9 cellular contexts compared by ENCODE assay signal in the genomic region with DNA sequence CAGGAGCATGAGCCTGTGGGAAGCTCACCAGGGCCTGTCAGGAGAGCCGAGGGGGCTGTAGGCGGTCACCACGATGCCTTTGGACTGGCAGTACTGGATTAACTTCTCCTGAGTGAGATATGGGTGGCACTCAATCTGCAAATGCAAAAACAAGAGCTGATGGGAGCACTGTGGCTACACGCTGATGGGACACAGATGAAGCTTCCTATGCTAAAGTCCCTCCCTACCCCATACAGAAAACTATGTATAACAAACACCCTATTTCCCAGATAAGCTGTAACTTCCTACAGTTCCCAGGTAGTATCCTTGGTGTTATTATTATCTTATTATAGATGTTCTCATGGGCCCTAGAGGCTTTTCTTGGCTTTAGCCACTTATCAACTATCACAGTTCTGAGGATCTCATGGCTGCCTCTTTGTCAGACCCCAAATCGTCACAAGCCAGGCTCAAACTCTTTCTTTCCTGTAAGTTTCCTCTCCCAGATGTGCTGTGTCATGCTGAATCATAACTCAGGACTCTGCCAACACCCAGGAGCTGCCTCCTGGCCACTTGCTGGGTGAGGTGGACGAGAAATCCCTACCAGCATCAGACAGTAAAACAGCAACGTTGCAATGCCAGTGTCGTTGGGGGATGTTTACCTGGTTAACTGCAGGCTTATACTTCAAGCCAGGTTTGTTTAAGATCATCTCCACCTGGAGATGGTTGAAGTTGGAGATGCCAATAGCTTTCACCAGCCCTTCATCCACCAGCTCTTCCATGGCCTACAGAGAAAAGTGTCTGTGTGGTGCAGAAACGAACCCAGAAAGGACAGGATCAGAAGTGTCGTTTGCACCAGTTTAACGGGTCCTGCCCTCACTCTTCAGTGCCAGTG. TPM values are rescaled to one million over a fixed set of nuclear protein-coding genes. Genes with fewer than 3 reads are reported as not detected.
DNase-seq lines count a peak whose midpoint lies in the region; ATAC-seq and TF ChIP-seq lines count a peak whose summit lies in the region.
"Had no signal": no experiment of that assay in that cellular context is flagged by ENCODE, and none has a peak within 500 bp of the region (broad histone marks: within the 10 kb centered on the region; RNA-seq: fewer than 3 reads in every experiment).

No MANE protein-coding gene starts in this region.

- no peaks in the 10 kb centered on the region for H3K9me3 Mint-ChIP-seq in activated CD8-positive, alpha-beta T cell treated with anti-CD3 and anti-CD28 coated beads for 36 hours

- CTCF ChIA-PET in activated CD8-positive, alpha-beta T cell treated with anti-CD3 and anti-CD28 coated beads for 36 hours (lab: Charles Lee) = interaction anchor here (0.9 to 5.7 kb wide), 3 partner anchors 10 to 99 kb away, joined by 3 to 29 read pairs (median 13); partner anchors contain the start of gene AKR1B1

- peaks cover 4% of the 10 kb centered on the region for H3K4me1 Mint-ChIP-seq in activated CD8-positive, alpha-beta T cell treated with anti-CD3 and anti-CD28 coated beads for 36 hours (ENCODE audit: low read depth)

- H3K9me3 ChIP-seq in adrenal gland (replicated peaks in 1 of 3) = no peaks in the 10 kb centered on the region
- no peaks in the 10 kb centered on the region for H3K9me3 ChIP-seq in uterus
- H3K9me3 ChIP-seq in lower lobe of right lung = no peaks in the 10 kb centered on the region

- DNase-seq in AG09319 (ENCODE audit: extremely low read depth, low read depth) (peak; percentile 80), HT-29 (ENCODE audit: low spot score) (peak; percentile 61), adrenal gland (peak in 5 of 7 donors; percentile 67 to 82 (median 78)), iris pigment epithelial cell (ENCODE audit: low read depth) (peak; percentile 91), uterus (no peak), lower lobe of right lung (no peak), hippocampal formation (lab: John Stamatoyannopoulos, UW) (no peak)
- DNase-seq in activated CD8-positive, alpha-beta T cell treated with anti-CD3 and anti-CD28 coated beads for 36 hours = no peak
- DNase-seq: NCI-H2171 treated with DMSO at 0.1 percent for 48 hours had no signal

- no peak for ATAC-seq in activated CD8-positive, alpha-beta T cell treated with anti-CD3 and anti-CD28 coated beads for 36 hours
- ATAC-seq in lower lobe of right lung = no peak

- POLR2A ChIA-PET in activated CD8-positive, alpha-beta T cell treated with anti-CD3 and anti-CD28 coated beads for 36 hours (lab: Charles Lee) = no interaction called here

- H3K4me3 ChIP-seq in adrenal gland (no peak overlapping the region), uterus (no peak overlapping the region), lower lobe of right lung (no peak overlapping the region)

- intact Hi-C loops in adrenal gland (cut with DNase I) = no loop called here
- intact Hi-C loops in uterus (cut with DNase I; ENCODE audit: low total_unique reads) = no loop called here
- intact Hi-C loops in activated CD8-positive, alpha-beta T cell treated with anti-CD3 and anti-CD28 coated beads for 36 hours (cut with micrococcal nuclease) = no loop called here
- intact Hi-C loops in lower lobe of right lung (cut with DNase I) = no loop called here

- peak overlapping the region; percentile 23 to 96 (median 73) for H3K27ac ChIP-seq in adrenal gland
- no peak overlapping the region for H3K27ac ChIP-seq in uterus
- no peak overlapping the region for H3K27ac ChIP-seq in lower lobe of right lung

- H3K27me3 ChIP-seq in adrenal gland = no peaks in the 10 kb centered on the region
- no peaks in the 10 kb centered on the region for H3K27me3 ChIP-seq in uterus
- H3K27me3 ChIP-seq in lower lobe of right lung (ENCODE audit: low read depth) = no peaks in the 10 kb centered on the region

- no peak overlapping the region for H3K4me3 Mint-ChIP-seq in activated CD8-positive, alpha-beta T cell treated with anti-CD3 and anti-CD28 coated beads for 36 hours

- no peak for TF ChIP-seq CTCF in AG09319 (IDR thresholded peaks at IDR 0.05; ENCODE audit: low read depth, low read length)
- TF ChIP-seq CTCF in adrenal gland (IDR thresholded peaks at IDR 0.05) = no peak
- no peak for TF ChIP-seq CTCF in uterus (IDR thresholded peaks at IDR 0.05)
- TF ChIP-seq CTCF in activated CD8-positive, alpha-beta T cell treated with anti-CD3 and anti-CD28 coated beads for 36 hours (IDR thresholded peaks at IDR 0.05) = no peak
- TF ChIP-seq CTCF in lower lobe of right lung (IDR thresholded peaks at IDR 0.05) = no peak

- H3K36me3 ChIP-seq in adrenal gland (replicated peaks in 1 of 2) = peaks cover 0 to 88% of the 10 kb centered on the region in 2 donors
- no peaks in the 10 kb centered on the region for H3K36me3 ChIP-seq in uterus
- peaks cover 76% of the 10 kb centered on the region for H3K36me3 ChIP-seq in lower lobe of right lung

- peaks cover 32 to 83% of the 10 kb centered on the region in 2 donors for H3K4me1 ChIP-seq in adrenal gland (replicated peaks in 1 of 2)
- H3K4me1 ChIP-seq in uterus = no peaks in the 10 kb centered on the region
- H3K4me1 ChIP-seq in lower lobe of right lung = peaks cover 9% of the 10 kb centered on the region

- no peak overlapping the region for H3K27ac Mint-ChIP-seq in activated CD8-positive, alpha-beta T cell treated with anti-CD3 and anti-CD28 coated beads for 36 hours

- 64 to 71% (median 67%) methylated on average over 11 of the region's 11 CpGs for WGBS in adrenal gland, 4 donors

- no peak for TF ChIP-seq POLR2A in adrenal gland (IDR thresholded peaks at IDR 0.05)
- no peak for TF ChIP-seq POLR2A in uterus (IDR thresholded peaks at IDR 0.05)

- H3K27me3 Mint-ChIP-seq in activated CD8-positive, alpha-beta T cell treated with anti-CD3 and anti-CD28 coated beads for 36 hours = no peaks in the 10 kb centered on the region

- peaks cover 55% of the 10 kb centered on the region for H3K36me3 Mint-ChIP-seq in activated CD8-positive, alpha-beta T cell treated with anti-CD3 and anti-CD28 coated beads for 36 hours (ENCODE audit: low read depth)

RNA-seq across cellular contexts. Expression of gene AKR1B1, which starts 10.3 kb away (rescaled TPM):
- not detected in 2 replicates for total RNA-seq in HT-29 (2014; rRNA removed; shearing (Covaris generic))
- total RNA-seq in adrenal gland = 1,000 to 10,000 TPM; 1,560 to 4,669 (median 4,059) TPM
- 1,000 to 10,000 TPM; 1,140 to 3,530 (median 1,408) TPM for polyA plus RNA-seq in adrenal gland
- total RNA-seq in uterus = 10 to 100 TPM; 10.8 to 69.3 (median 40.8) TPM
- 100 to 1,000 TPM; 106 to 108 TPM for total RNA-seq in activated CD8-positive, alpha-beta T cell treated with anti-CD3 and anti-CD28 coated beads for 36 hours
- total RNA-seq in lower lobe of right lung = 109 TPM

Comparison
In these comparisons a context has a peak if more than half of its experiments do, and no peak if none do; other contexts are left out.
1. DNase-seq: peak in AG09319 (single experiment), HT-29 (single experiment), adrenal gland (5 of 7) and iris pigment epithelial cell (single experiment); none in uterus (0 of 2), activated CD8-positive, alpha-beta T cell treated with anti-CD3 and anti-CD28 coated beads for 36 hours (single experiment), lower lobe of right lung (single experiment) and hippocampal formation (0 of 2).
2. H3K27ac ChIP-seq: peak in adrenal gland (5 of 5); none in uterus (0 of 2) and lower lobe of right lung (single experiment).
3. RNA of gene AKR1B1, which starts 10.3 kb away (total RNA-seq): 1,560 to 4,669 TPM in adrenal gland; 109 TPM in lower lobe of right lung (single experiment), 106 to 108 TPM in activated CD8-positive, alpha-beta T cell treated with anti-CD3 and anti-CD28 coated beads for 36 hours, 10.8 to 69.3 TPM in uterus and not detected in HT-29; every median in the first group is over 10 times any median in the second.